ENCODE assay signal across 8 cellular contexts in genomic region chr14:69547701-69548348, GRCh38. TPM values are rescaled to one million over a fixed set of nuclear protein-coding genes. Genes with fewer than 3 reads are reported as not detected.
DNase-seq lines count a peak whose midpoint lies in the region; ATAC-seq and TF ChIP-seq lines count a peak whose summit lies in the region.

No MANE protein-coding gene starts in this region.

- H3K27ac Mint-ChIP-seq in activated CD8-positive, alpha-beta T cell treated with anti-CD3 and anti-CD28 coated beads, Interleukin-2, amount 10 ng/mL, durations not matched to agents 7 days and 5 days = no peak overlapping the region

- no peaks in the 10 kb centered on the region for H3K4me1 ChIP-seq in gastrocnemius medialis
- no peaks in the 10 kb centered on the region for H3K4me1 ChIP-seq in SJCRH30

- in situ Hi-C loops in gastrocnemius medialis (cut with MboI; ENCODE audit: low sequenced_read_pairs in 4 of 4) = no loop called here

- H3K9me3 ChIP-seq in gastrocnemius medialis = no peaks in the 10 kb centered on the region
- no peaks in the 10 kb centered on the region for H3K9me3 ChIP-seq in SJCRH30 (replicated peaks)

- H3K4me1 Mint-ChIP-seq in activated CD8-positive, alpha-beta T cell treated with anti-CD3 and anti-CD28 coated beads, Interleukin-2, amount 10 ng/mL, durations not matched to agents 7 days and 5 days (ENCODE audit: low read depth) = peaks cover 20% of the 10 kb centered on the region

- TF ChIP-seq CTCF in gastrocnemius medialis (IDR thresholded peaks at IDR 0.05 in 4 of 5, conservative IDR thresholded peaks at IDR 0.05 in 1 of 5) = peak in 3 of 5 experiments; percentile 29 to 48 (median 32)

- CTCF ChIA-PET in activated CD8-positive, alpha-beta T cell treated with anti-CD3 and anti-CD28 coated beads, Interleukin-2, amount 10 ng/mL, durations not matched to agents 7 days and 5 days (lab: Charles Lee) = interaction anchor here (0.7 to 3.0 kb wide), 13 partner anchors 9 to 244 kb away, joined by 3 to 14 read pairs (median 4); partner anchors contain the start of gene CCDC177

- no peak overlapping the region for H3K27ac ChIP-seq in gastrocnemius medialis
- H3K27ac ChIP-seq in SJCRH30 = no peak overlapping the region

- POLR2A ChIA-PET in activated CD8-positive, alpha-beta T cell treated with anti-CD3 and anti-CD28 coated beads, Interleukin-2, amount 10 ng/mL, durations not matched to agents 7 days and 5 days (lab: Charles Lee) = no interaction called here

- H3K27me3 Mint-ChIP-seq in activated CD8-positive, alpha-beta T cell treated with anti-CD3 and anti-CD28 coated beads, Interleukin-2, amount 10 ng/mL, durations not matched to agents 7 days and 5 days (ENCODE audit: low read depth) = peaks cover 35% of the 10 kb centered on the region

- TF ChIP-seq POLR2A in gastrocnemius medialis (IDR thresholded peaks at IDR 0.05) = no peak

- DNase-seq in activated effector memory CD4-positive, alpha-beta T cell treated with anti-CD3 and anti-CD28 coated beads, Interleukin-2, amount 50 U/mL, for 16 hours = peak; percentile 68
- no peak for DNase-seq in activated effector memory CD4-positive, alpha-beta T cell treated with Interleukin-2 at 50 U/mL for 16 hours
- DNase-seq in activated CD8-positive, alpha-beta T cell treated with anti-CD3 and anti-CD28 coated beads, Interleukin-2, amount 10 ng/mL, durations not matched to agents 7 days and 5 days = peak; percentile 37
- DNase-seq in glomerular visceral epithelial cell (ENCODE audit: extremely low spot score) (peak; percentile 6), gastrocnemius medialis (no peak), OCI-M1 (lab: John Stamatoyannopoulos, UW) (no peak), SJCRH30 (no peak)

- H3K4me3 ChIP-seq in gastrocnemius medialis (peak overlapping the region in 1 of 4 donors; percentile 25), SJCRH30 (no peak overlapping the region)

- no peaks in the 10 kb centered on the region for H3K9me3 Mint-ChIP-seq in activated CD8-positive, alpha-beta T cell treated with anti-CD3 and anti-CD28 coated beads, Interleukin-2, amount 10 ng/mL, durations not matched to agents 7 days and 5 days (ENCODE audit: insufficient read depth)

- no peaks in the 10 kb centered on the region for H3K36me3 ChIP-seq in gastrocnemius medialis
- H3K36me3 ChIP-seq in SJCRH30 = no peaks in the 10 kb centered on the region

- intact Hi-C loops in gastrocnemius medialis (cut with DNase I; ENCODE audit: low total_unique reads) = loop anchor here (1.0 kb wide), 1 partner anchor 8 kb away; no protein-coding TSS in a partner anchor

- H3K4me3 Mint-ChIP-seq in activated CD8-positive, alpha-beta T cell treated with anti-CD3 and anti-CD28 coated beads, Interleukin-2, amount 10 ng/mL, durations not matched to agents 7 days and 5 days = no peak overlapping the region

- ATAC-seq in activated CD8-positive, alpha-beta T cell treated with anti-CD3 and anti-CD28 coated beads, Interleukin-2, amount 10 ng/mL, durations not matched to agents 7 days and 5 days = peak; percentile 43
- ATAC-seq in gastrocnemius medialis = no peak
- ATAC-seq in GM18858 (IDR thresholded peaks at IDR 0.05; ENCODE audit: unreplicated experiment) = no peak

- no peaks in the 10 kb centered on the region for H3K36me3 Mint-ChIP-seq in activated CD8-positive, alpha-beta T cell treated with anti-CD3 and anti-CD28 coated beads, Interleukin-2, amount 10 ng/mL, durations not matched to agents 7 days and 5 days (ENCODE audit: low read depth)

- H3K27me3 ChIP-seq in gastrocnemius medialis (peaks cover 20 to 28% (median 27%) of the 10 kb centered on the region in 3 donors), SJCRH30 (no peaks in the 10 kb centered on the region)

RNA-seq across cellular contexts. Expression of gene CCDC177, which starts 26.8 kb away (rescaled TPM):
- not detected for total RNA-seq in activated CD8-positive, alpha-beta T cell treated with anti-CD3 and anti-CD28 coated beads, Interleukin-2, amount 10 ng/mL, durations not matched to agents 7 days and 5 days
- total RNA-seq in gastrocnemius medialis = not detected
- total RNA-seq in SJCRH30 (2014; rRNA removed; shearing (Covaris generic)) = 0.06 and 0.25 TPM in 2 replicates

Comparison
In these comparisons a context has a peak if more than half of its experiments do, and no peak if none do; other contexts are left out.
1. DNase-seq: peak in activated effector memory CD4-positive, alpha-beta T cell treated with anti-CD3 and anti-CD28 coated beads, Interleukin-2, amount 50 U/mL, for 16 hours (single experiment), activated CD8-positive, alpha-beta T cell treated with anti-CD3 and anti-CD28 coated beads, Interleukin-2, amount 10 ng/mL, durations not matched to agents 7 days and 5 days (single experiment) and glomerular visceral epithelial cell (single experiment); none in activated effector memory CD4-positive, alpha-beta T cell treated with Interleukin-2 at 50 U/mL for 16 hours (single experiment), gastrocnemius medialis (0 of 2), OCI-M1 (single experiment) and SJCRH30 (0 of 2).